In the genomic region with DNA sequence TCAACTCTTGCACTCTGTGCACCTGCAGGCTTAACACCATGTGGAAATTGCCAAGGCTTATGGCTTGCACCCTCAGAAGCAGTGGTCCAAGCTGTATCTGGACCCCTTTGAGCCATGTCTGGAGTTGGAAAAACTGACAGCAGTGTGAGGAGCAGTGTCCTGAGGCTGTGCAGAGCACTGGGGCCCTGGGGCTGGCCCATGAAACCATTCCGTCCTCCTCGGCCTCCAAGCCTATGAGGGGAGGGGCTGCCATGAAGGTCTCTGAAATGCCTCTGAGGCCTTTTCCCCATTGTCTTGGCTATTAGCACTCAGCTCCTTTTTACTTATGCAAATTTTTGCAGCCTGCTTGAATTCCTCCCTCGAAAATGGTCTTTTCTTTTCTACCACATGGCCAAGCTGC, we compare ENCODE assay signal across 28 cellular contexts.
"Had no signal": no experiment of that assay in that cellular context is flagged by ENCODE, and none has a peak within 500 bp of the region (broad histone marks: within the 10 kb centered on the region; RNA-seq: fewer than 3 reads in every experiment).

No MANE protein-coding gene starts in this region.

- FAIRE-seq: colon, endometrium, endothelial cell of umbilical vein, frontal cortex had no signal

- H3K4me3 Mint-ChIP-seq: dendritic cell treated with granulocyte-macrophage colony-stimulating factor and Interleukin-4, amounts not matched to agents 40 ng/mL and 50 ng/mL, for 4 days; effector memory CD8-positive, alpha-beta T cell had no signal

- H3K4me1 ChIP-seq: colonic mucosa, foreskin keratinocyte, gastroesophageal sphincter had no signal

- H3K9me3 ChIP-seq: colonic mucosa, gastrocnemius medialis had no signal

- DNase-seq: colonic mucosa; cortex of kidney; dermis blood vessel endothelial cell; dorsolateral prefrontal cortex; effector CD4-positive, alpha-beta T cell; effector CD8-positive, alpha-beta T cell; effector memory CD4-positive, alpha-beta T cell; effector memory CD8-positive, alpha-beta T cell; erythroblast; esophagus squamous epithelium; foreskin fibroblast; foreskin keratinocyte; foreskin melanocyte; gastrocnemius medialis; head of caudate nucleus; heart left ventricle; heart right ventricle; hippocampal formation had no signal

- H3K27ac ChIP-seq: colonic mucosa, coronary artery, dorsolateral prefrontal cortex, epithelial cell of prostate, esophagus muscularis mucosa, esophagus squamous epithelium, foreskin keratinocyte, gastrocnemius medialis, gastroesophageal sphincter, heart left ventricle, heart right ventricle, hepatocyte had no signal

- H3K27ac Mint-ChIP-seq: dendritic cell treated with granulocyte-macrophage colony-stimulating factor and Interleukin-4, amounts not matched to agents 40 ng/mL and 50 ng/mL, for 4 days; effector memory CD8-positive, alpha-beta T cell had no signal

- H3K4me3 ChIP-seq: colonic mucosa, coronary artery, dorsolateral prefrontal cortex, esophagus muscularis mucosa, esophagus squamous epithelium, gastrocnemius medialis, gastroesophageal sphincter, heart left ventricle, heart right ventricle, hepatocyte had no signal

- H3K27me3 ChIP-seq: colonic mucosa, dorsolateral prefrontal cortex, esophagus muscularis mucosa, esophagus squamous epithelium, foreskin keratinocyte, gastrocnemius medialis, gastroesophageal sphincter, heart left ventricle, heart right ventricle, hepatocyte had no signal

- H3K36me3 ChIP-seq: colonic mucosa had no signal

- H3K27me3 Mint-ChIP-seq: dendritic cell treated with granulocyte-macrophage colony-stimulating factor and Interleukin-4, amounts not matched to agents 40 ng/mL and 50 ng/mL, for 4 days; effector memory CD8-positive, alpha-beta T cell had no signal
